ENCODE assay signal across 14 cellular contexts in the genomic region with DNA sequence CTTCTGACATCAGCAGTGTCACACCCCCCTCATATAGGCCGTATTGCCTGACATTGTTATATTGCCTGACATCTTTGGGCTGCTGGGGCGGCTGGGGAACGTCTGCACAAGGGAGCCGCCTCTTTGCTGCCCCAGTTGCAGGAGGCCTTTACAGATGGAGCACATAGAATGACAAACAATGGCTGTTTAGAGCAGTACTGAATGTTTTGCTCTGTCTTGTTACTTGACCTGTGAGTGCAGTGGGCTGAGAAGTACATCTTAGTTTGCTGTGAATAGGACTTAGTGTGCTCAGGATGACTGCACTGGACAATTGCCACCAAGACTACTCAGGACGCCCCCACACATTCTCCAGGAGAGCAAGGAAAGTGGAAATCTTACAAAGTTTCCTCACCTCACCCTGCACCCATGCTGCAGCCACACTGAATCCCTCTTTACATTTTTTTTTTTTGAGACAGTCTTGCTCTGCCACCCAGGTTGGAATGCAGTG.
DNase-seq lines count a peak whose midpoint lies in the region; ATAC-seq and TF ChIP-seq lines count a peak whose summit lies in the region.
"Had no signal": no experiment of that assay in that cellular context is flagged by ENCODE, and none has a peak within 500 bp of the region (broad histone marks: within the 10 kb centered on the region; RNA-seq: fewer than 3 reads in every experiment).

No MANE protein-coding gene starts in this region.

- CTCF ChIA-PET in activated CD8-positive, alpha-beta T cell treated with anti-CD3 and anti-CD28 coated beads, Interleukin-2, amount 10 ng/mL, durations not matched to agents 7 days and 5 days (lab: Charles Lee) = no interaction called here

- H3K27me3 Mint-ChIP-seq in activated T-cell treated with anti-CD3 and anti-CD28 coated beads, Interleukin-2, amount 50 U/mL, for 4 hours (ENCODE audit: low read depth) = peaks cover 12% of the 10 kb centered on the region
- H3K27me3 Mint-ChIP-seq in activated CD8-positive, alpha-beta T cell treated with anti-CD3 and anti-CD28 coated beads, Interleukin-2, amount 10 ng/mL, durations not matched to agents 7 days and 5 days (ENCODE audit: low read depth) = peaks cover 12% of the 10 kb centered on the region

- POLR2A ChIA-PET in activated CD8-positive, alpha-beta T cell treated with anti-CD3 and anti-CD28 coated beads, Interleukin-2, amount 10 ng/mL, durations not matched to agents 7 days and 5 days (lab: Charles Lee) = no interaction called here

- H3K4me1 ChIP-seq in adipocyte (ENCODE audit: control insufficient read depth, insufficient read depth, low read length) = peaks cover 44% of the 10 kb centered on the region
- H3K4me1 ChIP-seq in upper lobe of right lung = peaks cover 15% of the 10 kb centered on the region
- H3K4me1 ChIP-seq: prostate gland had no signal

- H3K4me1 Mint-ChIP-seq in activated T-cell treated with anti-CD3 and anti-CD28 coated beads, Interleukin-2, amount 50 U/mL, for 4 hours (ENCODE audit: low read depth) = no peaks in the 10 kb centered on the region
- H3K4me1 Mint-ChIP-seq in activated CD8-positive, alpha-beta T cell treated with anti-CD3 and anti-CD28 coated beads, Interleukin-2, amount 10 ng/mL, durations not matched to agents 7 days and 5 days (ENCODE audit: low read depth) = peaks cover 15% of the 10 kb centered on the region

- H3K27ac ChIP-seq in upper lobe of right lung = no peak overlapping the region
- H3K27ac ChIP-seq: prostate gland, upper lobe of left lung had no signal

- H3K9ac ChIP-seq in adipocyte (ENCODE audit: low read length) = peak overlapping the region; percentile 36

- intact Hi-C loops in left cardiac atrium (cut with DNase I) (no loop called here), cardiac septum (cut with DNase I) (no loop called here), upper lobe of right lung (cut with DNase I) (no loop called here)

- no peaks in the 10 kb centered on the region for H3K9me3 ChIP-seq in adipocyte (ENCODE audit: control insufficient read depth, low read length)
- no peaks in the 10 kb centered on the region for H3K9me3 ChIP-seq in upper lobe of right lung
- H3K9me3 ChIP-seq: prostate gland, upper lobe of left lung had no signal

- no peak overlapping the region for H3K4me3 Mint-ChIP-seq in activated T-cell treated with anti-CD3 and anti-CD28 coated beads, Interleukin-2, amount 50 U/mL, for 4 hours
- H3K4me3 Mint-ChIP-seq in activated CD8-positive, alpha-beta T cell treated with anti-CD3 and anti-CD28 coated beads, Interleukin-2, amount 10 ng/mL, durations not matched to agents 7 days and 5 days = no peak overlapping the region

- no peaks in the 10 kb centered on the region for H3K27me3 ChIP-seq in adipocyte (replicated peaks; ENCODE audit: control insufficient read depth, insufficient read depth, low read length)
- H3K27me3 ChIP-seq in upper lobe of right lung = no peaks in the 10 kb centered on the region
- H3K27me3 ChIP-seq: upper lobe of left lung had no signal

- H3K9me3 Mint-ChIP-seq in activated T-cell treated with anti-CD3 and anti-CD28 coated beads, Interleukin-2, amount 50 U/mL, for 4 hours = no peaks in the 10 kb centered on the region
- H3K9me3 Mint-ChIP-seq in activated CD8-positive, alpha-beta T cell treated with anti-CD3 and anti-CD28 coated beads, Interleukin-2, amount 10 ng/mL, durations not matched to agents 7 days and 5 days (ENCODE audit: insufficient read depth) = no peaks in the 10 kb centered on the region

- no peaks in the 10 kb centered on the region for H3K36me3 Mint-ChIP-seq in activated T-cell treated with anti-CD3 and anti-CD28 coated beads, Interleukin-2, amount 50 U/mL, for 4 hours (ENCODE audit: insufficient read depth)
- H3K36me3 Mint-ChIP-seq in activated CD8-positive, alpha-beta T cell treated with anti-CD3 and anti-CD28 coated beads, Interleukin-2, amount 10 ng/mL, durations not matched to agents 7 days and 5 days (ENCODE audit: low read depth) = no peaks in the 10 kb centered on the region

- H3K36me3 ChIP-seq in adipocyte (ENCODE audit: control insufficient read depth, insufficient read depth, low read length, severe bottlenecking) (no peaks in the 10 kb centered on the region), upper lobe of right lung (no peaks in the 10 kb centered on the region)
- H3K36me3 ChIP-seq: prostate gland, upper lobe of left lung had no signal

- ATAC-seq in left cardiac atrium (peak; percentile 3 to 6), upper lobe of right lung (peak; percentile 13)
- ATAC-seq in activated T-cell treated with anti-CD3 and anti-CD28 coated beads, Interleukin-2, amount 50 U/mL, for 4 hours = no peak
- no peak for ATAC-seq in activated CD8-positive, alpha-beta T cell treated with anti-CD3 and anti-CD28 coated beads, Interleukin-2, amount 10 ng/mL, durations not matched to agents 7 days and 5 days

- no peak for TF ChIP-seq CTCF in upper lobe of right lung (IDR thresholded peaks at IDR 0.05)

- DNase-seq in left cardiac atrium (no peak), cardiac septum (ENCODE audit: low spot score) (no peak), adipocyte (ENCODE audit: low read depth) (no peak), kidney glomerular epithelial cell (lab: John Stamatoyannopoulos, UW) (peak; percentile 43), upper lobe of right lung (no peak), RPMI8226 (no peak)
- DNase-seq in activated T-cell treated with anti-CD3 and anti-CD28 coated beads, Interleukin-2, amount 50 U/mL, for 4 hours = no peak
- DNase-seq in activated CD8-positive, alpha-beta T cell treated with anti-CD3 and anti-CD28 coated beads, Interleukin-2, amount 10 ng/mL, durations not matched to agents 7 days and 5 days = no peak
- DNase-seq: activated naive CD4-positive, alpha-beta T cell treated with anti-CD3 and anti-CD28 coated beads, Interleukin-2, amount 50 U/mL, for 16 hours; cortex of kidney; NCI-H510A; stimulated activated CD4-positive, alpha-beta T cell treated with anti-CD3 and anti-CD28 coated beads, Interleukin-2, amount 100 ng/mL, for 24 hours; upper lobe of left lung had no signal

- no peak overlapping the region for H3K4me3 ChIP-seq in adipocyte (ENCODE audit: low read length)
- no peak overlapping the region for H3K4me3 ChIP-seq in upper lobe of right lung
- H3K4me3 ChIP-seq: prostate gland, upper lobe of left lung had no signal

- no peak overlapping the region for H3K27ac Mint-ChIP-seq in activated CD8-positive, alpha-beta T cell treated with anti-CD3 and anti-CD28 coated beads, Interleukin-2, amount 10 ng/mL, durations not matched to agents 7 days and 5 days

Comparison
In these comparisons a context has a peak if more than half of its experiments do, and no peak if none do; other contexts are left out.
1. ATAC-seq: peak in left cardiac atrium (2 of 2) and upper lobe of right lung (single experiment); none in activated T-cell treated with anti-CD3 and anti-CD28 coated beads, Interleukin-2, amount 50 U/mL, for 4 hours (0 of 2) and activated CD8-positive, alpha-beta T cell treated with anti-CD3 and anti-CD28 coated beads, Interleukin-2, amount 10 ng/mL, durations not matched to agents 7 days and 5 days (single experiment).